In genomic region chr15:41396111-41396510, GRCh38 we compare ENCODE assay signal across 1 cellular context.
TF ChIP-seq lines count a peak whose summit lies in the region.

No MANE protein-coding gene starts in this region.

TF ChIP-seq in GM12878, 131 proteins besides CTCF, POLR2A, EP300 and RAD21:
- TF ChIP-seq SUPT20H (IDR thresholded peaks at IDR 0.05; ENCODE audit: borderline replicate concordance, control insufficient read depth, low read depth, low read length) (no peak), SPI1 (IDR thresholded peaks at IDR 0.05; ENCODE audit: borderline replicate concordance, insufficient read depth, low read depth, low read length) (peak; percentile 28; the same call in 1 of the 2 replicates)
